ENCODE assay signal across 35 cellular contexts in genomic region chr7:53281312-53281711, GRCh38.
"Had no signal": no experiment of that assay in that cellular context is flagged by ENCODE, and none has a peak within 500 bp of the region (broad histone marks: within the 10 kb centered on the region; RNA-seq: fewer than 3 reads in every experiment).

No MANE protein-coding gene starts in this region.

- H3K27me3 ChIP-seq: MG63 had no signal

- H3K27ac ChIP-seq: KMS-11 had no signal

- H3K9ac ChIP-seq: KMS-11 had no signal

- H3K4me3 ChIP-seq: MG63 had no signal

- H3K4me2 ChIP-seq: KMS-11 had no signal

- H3K36me3 ChIP-seq: MG63 had no signal

- DNase-seq: Karpas-422, Kasumi-1, KG1, MG63, MM.1S, MV-4-11, NCI-H1048, NCI-H1092, NCI-H1092 treated with DMSO at 0.1 percent for 48 hours, NCI-H1105, NCI-H1105 treated with DMSO at 0.1 percent for 48 hours, NCI-H1417, NCI-H1417 treated with DMSO at 0.1 percent for 48 hours, NCI-H1436, NCI-H1436 treated with DMSO at 0.1 percent for 48 hours, NCI-H146, NCI-H1694, NCI-H1694 treated with DMSO at 0.1 percent for 48 hours, NCI-H187, NCI-H187 treated with DMSO at 0.1 percent for 48 hours, NCI-H1930, NCI-H2029, NCI-H2029 treated with DMSO at 0.1 percent for 48 hours, NCI-H2081, NCI-H2081 treated with DMSO at 0.1 percent for 48 hours, NCI-H2107, NCI-H2171, NCI-H2171 treated with DMSO at 0.1 percent for 48 hours, NCI-H226, NCI-H345, NCI-H446, NCI-H446 treated with DMSO at 0.1 percent for 48 hours, NCI-H510A, NCI-H510A treated with DMSO at 0.1 percent for 48 hours had no signal

- H3K9me3 ChIP-seq: MG63 had no signal
